ENCODE assay signal across 19 cellular contexts in the genomic region with DNA sequence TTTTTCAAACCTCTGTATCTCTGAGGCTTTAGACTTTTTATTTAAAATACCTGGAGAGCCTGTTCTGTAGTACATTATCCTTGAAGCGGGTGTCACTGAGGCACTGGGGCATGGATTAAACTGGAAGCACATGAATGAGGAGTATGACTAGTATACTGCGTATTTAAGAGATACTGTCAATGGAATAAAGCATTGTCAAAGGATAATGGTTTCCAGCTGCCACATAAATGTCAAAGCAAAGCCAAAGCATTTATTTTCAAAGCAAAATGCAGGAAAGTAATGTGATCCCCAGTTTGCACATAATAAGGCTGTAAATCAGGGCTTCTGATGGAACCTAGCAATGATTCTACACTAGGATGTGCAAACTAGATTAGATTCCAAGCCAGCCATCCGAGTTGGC.
A peak's percentile ranks its signal among the peaks of the same experiment; 100 is the strongest.
DNase-seq lines count a peak whose midpoint lies in the region; TF ChIP-seq lines count a peak whose summit lies in the region.
"Had no signal": no experiment of that assay in that cellular context is flagged by ENCODE, and none has a peak within 500 bp of the region (broad histone marks: within the 10 kb centered on the region; RNA-seq: fewer than 3 reads in every experiment).

No MANE protein-coding gene starts in this region.

- no peak overlapping the region for H3K4me2 ChIP-seq in neuronal stem cell (ENCODE audit: insufficient read depth, low read length, poor library complexity, severe bottlenecking)

- no peak overlapping the region for H3K9ac ChIP-seq in neuronal stem cell (ENCODE audit: low read depth, low read length, poor library complexity)

- no peak overlapping the region for H3K14ac ChIP-seq in neuronal stem cell (ENCODE audit: low read length)

- H2AK5ac ChIP-seq in neuronal stem cell (ENCODE audit: low read depth, low read length), result no peak overlapping the region

- no peaks in the 10 kb centered on the region for H3K9me3 ChIP-seq in neuronal stem cell (replicated peaks in 1 of 2; ENCODE audit: control insufficient read depth in 2 of 2, insufficient read depth in 1 of 2, low read depth in 1 of 2, low read length in 2 of 2)
- H3K9me3 ChIP-seq: BE2C had no signal

- H3K18ac ChIP-seq in neuronal stem cell (ENCODE audit: low read length), result no peak overlapping the region

- H3K23ac ChIP-seq in neuronal stem cell (ENCODE audit: low read depth, low read length, poor library complexity), result no peak overlapping the region

- H3K27me3 Mint-ChIP-seq in glutamatergic neuron (ENCODE audit: unreplicated experiment), result no peaks in the 10 kb centered on the region
- H3K27me3 Mint-ChIP-seq: CD4-positive, CD25-positive, alpha-beta regulatory T cell; CD8-positive, alpha-beta memory T cell had no signal

- no peaks in the 10 kb centered on the region for H3K27me3 ChIP-seq in neuronal stem cell (ENCODE audit: control insufficient read depth in 3 of 3, insufficient read depth in 3 of 3, low read depth in 1 of 3, low read length in 3 of 3)

- H3K36me3 ChIP-seq in neuronal stem cell (replicated peaks in 1 of 2; ENCODE audit: control insufficient read depth in 2 of 2, insufficient read depth in 2 of 2, low read length in 2 of 2), result no peaks in the 10 kb centered on the region
- H3K36me3 ChIP-seq: BE2C had no signal

- no peak overlapping the region for H2BK15ac ChIP-seq in neuronal stem cell (ENCODE audit: low read length)

- H3K36me3 Mint-ChIP-seq in glutamatergic neuron (ENCODE audit: unreplicated experiment), result no peaks in the 10 kb centered on the region
- H3K36me3 Mint-ChIP-seq: CD4-positive, CD25-positive, alpha-beta regulatory T cell; CD8-positive, alpha-beta memory T cell had no signal

- H2AFZ ChIP-seq in neuronal stem cell (ENCODE audit: low read length), result peak overlapping the region; percentile 32

- peaks cover 4% of the 10 kb centered on the region for H3K4me1 Mint-ChIP-seq in glutamatergic neuron (ENCODE audit: low read depth, unreplicated experiment)
- H3K4me1 Mint-ChIP-seq: CD4-positive, CD25-positive, alpha-beta regulatory T cell; CD8-positive, alpha-beta memory T cell had no signal

- H2BK12ac ChIP-seq in neuronal stem cell (ENCODE audit: low read length), result no peak overlapping the region

- no peaks in the 10 kb centered on the region for H3K4me1 ChIP-seq in neuronal stem cell (ENCODE audit: control insufficient read depth in 2 of 2, insufficient read depth in 1 of 2, low read depth in 1 of 2, low read length in 2 of 2)
- H3K4me1 ChIP-seq: BE2C had no signal

- H3K27ac ChIP-seq in neuronal stem cell (replicated peaks; ENCODE audit: low read length), result no peak overlapping the region

- DNase-seq in NCI-H345 (lab: John Stamatoyannopoulos, UW), result peak; percentile 9
- no peak for DNase-seq in NCI-H345 treated with DMSO at 0.1 percent for 48 hours (lab: John Stamatoyannopoulos, UW; ENCODE audit: unreplicated experiment)
- peak; percentile 65 for DNase-seq in NCI-H146 treated with DMSO at 0.1 percent for 48 hours (lab: John Stamatoyannopoulos, UW; ENCODE audit: unreplicated experiment)
- peak; percentile 10 for DNase-seq in NCI-H748 treated with DMSO at 0.1 percent for 48 hours (lab: John Stamatoyannopoulos, UW)
- DNase-seq in neuronal stem cell (ENCODE audit: low spot score), result no peak
- DNase-seq in SKM-1 treated with dmso at 0.1 percent for 144 hours (lab: John Stamatoyannopoulos, UW; ENCODE audit: unreplicated experiment), result no peak
- no peak for DNase-seq in glutamatergic neuron
- DNase-seq: ACHN; BE2C; C1 segment of cervical spinal cord; CD4-positive, CD25-positive, alpha-beta regulatory T cell; CD8-positive, alpha-beta memory T cell; COR-L47; DMS 273 treated with DMSO at 0.1 percent for 48 hours; DMS53; DND-41; EL; H9 had no signal

- no peak overlapping the region for H3K4me3 Mint-ChIP-seq in glutamatergic neuron (ENCODE audit: unreplicated experiment)
- H3K4me3 Mint-ChIP-seq: CD4-positive, CD25-positive, alpha-beta regulatory T cell; CD8-positive, alpha-beta memory T cell; H9 had no signal

- WGBS in neuronal stem cell (ENCODE audit: extremely low coverage in 2 of 2, insufficient read length in 2 of 2, insufficient replicate concordance in 1 of 2), 2 donors, result no CpG with 5 or more reads among the region's 3 CpGs

- no peak overlapping the region for H3K4me3 ChIP-seq in neuronal stem cell (ENCODE audit: low read length in 2 of 2)
- H3K4me3 ChIP-seq: GM12878 had no signal

- TF ChIP-seq CTCF in glutamatergic neuron (IDR thresholded peaks at IDR 0.05; ENCODE audit: partially characterized antibody, unreplicated experiment), result no peak

- peaks cover 2% of the 10 kb centered on the region for H3K9me3 Mint-ChIP-seq in glutamatergic neuron (ENCODE audit: unreplicated experiment)
- H3K9me3 Mint-ChIP-seq: H9 had no signal

- no peaks in the 10 kb centered on the region for H3K79me1 ChIP-seq in neuronal stem cell (ENCODE audit: low read depth, low read length)

- H4K8ac ChIP-seq in neuronal stem cell (ENCODE audit: low read depth, low read length), result no peak overlapping the region

- H4K91ac ChIP-seq in neuronal stem cell (ENCODE audit: low read depth, low read length, poor library complexity), result no peak overlapping the region

- no peak overlapping the region for H3K4ac ChIP-seq in neuronal stem cell (ENCODE audit: low read length)

- no peak overlapping the region for H2BK120ac ChIP-seq in neuronal stem cell (ENCODE audit: low read depth, low read length)

- no peak overlapping the region for H3K27ac Mint-ChIP-seq in glutamatergic neuron (ENCODE audit: unreplicated experiment)
- H3K27ac Mint-ChIP-seq: CD4-positive, CD25-positive, alpha-beta regulatory T cell; CD8-positive, alpha-beta memory T cell; H9 had no signal

- no peak overlapping the region for H2BK5ac ChIP-seq in neuronal stem cell (ENCODE audit: low read length)

Comparison
In these comparisons a context has a peak if more than half of its experiments do, and no peak if none do; other contexts are left out.
1. DNase-seq: peak in NCI-H345 (single experiment), NCI-H146 treated with DMSO at 0.1 percent for 48 hours (single experiment) and NCI-H748 treated with DMSO at 0.1 percent for 48 hours (single experiment); none in NCI-H345 treated with DMSO at 0.1 percent for 48 hours (single experiment), neuronal stem cell (single experiment), SKM-1 treated with dmso at 0.1 percent for 144 hours (single experiment) and glutamatergic neuron (single experiment).